Comparison of ENCODE assay signal across 13 cellular contexts in the genomic region with DNA sequence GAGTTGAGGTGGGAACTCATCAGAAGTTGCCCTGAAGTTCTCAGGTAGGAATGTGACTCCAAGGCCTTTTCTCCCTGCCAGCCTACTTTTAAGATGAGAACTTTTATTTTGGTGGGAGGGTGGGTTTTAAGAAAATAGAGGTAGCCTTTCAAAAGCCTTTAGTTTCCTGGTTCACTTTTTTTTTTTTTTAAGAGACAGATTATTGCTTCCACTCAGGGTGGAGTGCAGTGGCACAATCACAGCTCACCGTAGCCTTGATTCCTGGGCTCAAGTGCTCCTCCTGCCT. TPM values are rescaled to one million over a fixed set of nuclear protein-coding genes. Genes with fewer than 3 reads are reported as not detected.
DNase-seq lines count a peak whose midpoint lies in the region; ATAC-seq and TF ChIP-seq lines count a peak whose summit lies in the region.
"Had no signal": no experiment of that assay in that cellular context is flagged by ENCODE, and none has a peak within 500 bp of the region (broad histone marks: within the 10 kb centered on the region; RNA-seq: fewer than 3 reads in every experiment).

No MANE protein-coding gene starts in this region.

- DNase-seq in GM12864 (ENCODE audit: low read depth) (no peak), breast epithelium (ENCODE audit: low spot score in 2 of 2) (no peak), A673 (ENCODE audit: low spot score) (no peak), NCI-H1092 treated with DMSO at 0.1 percent for 48 hours (lab: John Stamatoyannopoulos, UW) (no peak)
- DNase-seq in naive thymus-derived CD4-positive, alpha-beta T cell = no peak
- DNase-seq: activated gamma-delta T cell treated with Interleukin-2 at 50 U/mL for 16 hours; NK-92 treated with Interleukin-12 subunit alpha and Interleukin-12 subunit beta, amount 100 ng/mL, for 24 hours; upper lobe of left lung had no signal

- H3K27me3 ChIP-seq in breast epithelium (no peaks in the 10 kb centered on the region), A673 (replicated peaks; ENCODE audit: insufficient read depth, low read depth, low read length, poor library complexity) (no peaks in the 10 kb centered on the region)
- H3K27me3 ChIP-seq in naive thymus-derived CD4-positive, alpha-beta T cell (ENCODE audit: control insufficient read depth in 2 of 2, insufficient read depth in 2 of 2, low read length in 2 of 2) = no peaks in the 10 kb centered on the region
- H3K27me3 ChIP-seq: upper lobe of left lung had no signal

- no peak for TF ChIP-seq CTCF in 22Rv1 (IDR thresholded peaks at IDR 0.05)
- no peak for TF ChIP-seq CTCF in GM12864 (IDR thresholded peaks at IDR 0.05; ENCODE audit: low read depth, low read length, missing control alignments)
- TF ChIP-seq CTCF in breast epithelium (IDR thresholded peaks at IDR 0.05) = no peak
- TF ChIP-seq CTCF in A673 (conservative IDR thresholded peaks at IDR 0.05; ENCODE audit: low read depth, low read length) = no peak

- H3K27me3 Mint-ChIP-seq in naive thymus-derived CD4-positive, alpha-beta T cell = no peaks in the 10 kb centered on the region

- intact Hi-C loops in breast epithelium (cut with DNase I; ENCODE audit: low total_unique reads) = loop anchor here (1.0 kb wide), 1 partner anchor 22 kb away; no protein-coding TSS in a partner anchor
- intact Hi-C loops in naive thymus-derived CD4-positive, alpha-beta T cell (cut with micrococcal nuclease) = loop anchor here (5.0 to 10.0 kb wide), 4 partner anchors 35 to 965 kb away; partner anchors contain the start of genes NACC1 (in 2 of the 2), TRMT1 (in 2 of the 2), ADGRL1 (in 1 of the 2) and C19orf53 (in 1 of the 2)
- intact Hi-C loops in A673 (cut with micrococcal nuclease; ENCODE audit: unreplicated experiment) = no loop called here

- CTCF ChIA-PET in naive thymus-derived CD4-positive, alpha-beta T cell (lab: Charles Lee) = interaction anchor here (0.7 to 1.2 kb wide), 3 partner anchors 34 to 57 kb away, joined by 3 to 4 read pairs (median 3); no protein-coding TSS in a partner anchor
- CTCF ChIA-PET in A673 (lab: Charles Lee) = interaction anchor here (0.7 kb wide), 1 partner anchor 1065 kb away, joined by 6 read pairs; no protein-coding TSS in a partner anchor

- H3K4me3 ChIP-seq in GM12864 (ENCODE audit: low read depth, low read length) (peak overlapping the region; percentile 75; the same call in 1 of the 2 replicates), breast epithelium (peak overlapping the region in 2 of 3 donors; percentile 77 to 78), A673 (ENCODE audit: low read depth, low read length, poor library complexity, severe bottlenecking) (no peak overlapping the region)
- no peak overlapping the region for H3K4me3 ChIP-seq in naive thymus-derived CD4-positive, alpha-beta T cell (ENCODE audit: low read length)

- no peak for ATAC-seq in naive thymus-derived CD4-positive, alpha-beta T cell
- ATAC-seq in GM19395 (IDR thresholded peaks at IDR 0.05; ENCODE audit: unreplicated experiment) (no peak), HG02852 (IDR thresholded peaks at IDR 0.05; ENCODE audit: unreplicated experiment) (no peak)
- ATAC-seq: left lobe of liver had no signal

- no peaks in the 10 kb centered on the region for H3K36me3 Mint-ChIP-seq in naive thymus-derived CD4-positive, alpha-beta T cell

- H3K9me3 ChIP-seq in breast epithelium (no peaks in the 10 kb centered on the region), A673 (ENCODE audit: low read depth, low read length, poor library complexity, severe bottlenecking) (no peaks in the 10 kb centered on the region)
- H3K9me3 ChIP-seq in naive thymus-derived CD4-positive, alpha-beta T cell (ENCODE audit: control insufficient read depth in 2 of 3, low read length in 3 of 3) = no peaks in the 10 kb centered on the region
- H3K9me3 ChIP-seq: upper lobe of left lung had no signal

- H3K27ac ChIP-seq in 22Rv1 (peak overlapping the region; percentile 83), breast epithelium (peak overlapping the region; percentile 94 to 96), A673 (ENCODE audit: low read depth, low read length, poor library complexity, severe bottlenecking) (no peak overlapping the region)
- H3K27ac ChIP-seq in naive thymus-derived CD4-positive, alpha-beta T cell (ENCODE audit: low read depth, low read length) = no peak overlapping the region

- POLR2A ChIA-PET in naive thymus-derived CD4-positive, alpha-beta T cell (lab: Charles Lee) = interaction anchor here (0.6 to 3.3 kb wide), 4 partner anchors 9 to 53 kb away, joined by 4 to 24 read pairs (median 5); partner anchors contain the start of gene ASF1B
- POLR2A ChIA-PET in A673 (lab: Charles Lee; ENCODE audit: low non-redundant PET) = no interaction called here

- TF ChIP-seq POLR2A in breast epithelium (IDR thresholded peaks at IDR 0.05) = no peak

- H3K36me3 ChIP-seq in breast epithelium (no peaks in the 10 kb centered on the region), A673 (ENCODE audit: insufficient read depth, low read length, poor library complexity, severe bottlenecking) (no peaks in the 10 kb centered on the region)
- H3K36me3 ChIP-seq in naive thymus-derived CD4-positive, alpha-beta T cell (ENCODE audit: control insufficient read depth in 2 of 3, insufficient read depth in 3 of 3, low read length in 3 of 3) = no peaks in the 10 kb centered on the region

- no peaks in the 10 kb centered on the region for H3K4me1 ChIP-seq in breast epithelium
- H3K4me1 ChIP-seq in naive thymus-derived CD4-positive, alpha-beta T cell (ENCODE audit: control insufficient read depth in 2 of 2, insufficient read depth in 2 of 2, low read length in 2 of 2) = peaks cover 5 to 15% of the 10 kb centered on the region in 2 donors
- H3K4me1 ChIP-seq in A673 (ENCODE audit: insufficient read depth, low read length, poor library complexity, severe bottlenecking) = peaks cover 3% of the 10 kb centered on the region

- H3K9me3 Mint-ChIP-seq in naive thymus-derived CD4-positive, alpha-beta T cell = peaks cover 0 to 1% (median 0%) of the 10 kb centered on the region in 11 donors

- peaks cover 0 to 27% (median 17%) of the 10 kb centered on the region in 7 donors for H3K4me1 Mint-ChIP-seq in naive thymus-derived CD4-positive, alpha-beta T cell

- H3K27ac Mint-ChIP-seq in naive thymus-derived CD4-positive, alpha-beta T cell = peak overlapping the region in 4 of 9 donors; percentile 59 to 86 (median 68)

- BruUV-seq in A673 (replicated peaks; lab: Mats Ljungman, UMichigan) = no TSS peak

- peak overlapping the region; percentile 51 to 95 (median 81) for H3K4me3 Mint-ChIP-seq in naive thymus-derived CD4-positive, alpha-beta T cell

RNA-seq across cellular contexts. Expression of gene C19orf67, which starts 3.0 kb away (rescaled TPM):
- not detected for total RNA-seq in breast epithelium
- under 1 TPM in 3 of 5 experiments, not detected in 2; 0.34 to 0.78 (median 0.60) TPM for total RNA-seq in naive thymus-derived CD4-positive, alpha-beta T cell
- not detected for polyA plus RNA-seq in naive thymus-derived CD4-positive, alpha-beta T cell
- not detected in 2 replicates for total RNA-seq in A673 (2021)
- total RNA-seq: fibroblast of lung, left lobe of liver had no signal
- polyA plus RNA-seq: fibroblast of lung had no signal

RNA-seq across cellular contexts. Expression of gene SAMD1, which starts 7.9 kb away (rescaled TPM):
- total RNA-seq in breast epithelium = 10 to 100 TPM; 10.8 to 15.4 (median 14.2) TPM
- total RNA-seq in naive thymus-derived CD4-positive, alpha-beta T cell = 10 to 100 TPM; 32.6 to 87.3 (median 62.5) TPM
- polyA plus RNA-seq in naive thymus-derived CD4-positive, alpha-beta T cell = 1 to 10 TPM; 3.0 to 4.0 TPM
- 52.9 and 56.0 TPM in 2 replicates for total RNA-seq in A673 (2021)

RNA-seq across cellular contexts. Expression of gene MISP3, which starts 10.0 kb away (rescaled TPM):
- total RNA-seq in breast epithelium = 1 to 10 TPM; 4.6 to 6.4 (median 5.0) TPM
- total RNA-seq in naive thymus-derived CD4-positive, alpha-beta T cell = 1 to 10 TPM in 2 of 5 experiments, under 1 TPM in 3; 0.58 to 1.9 (median 0.91) TPM
- polyA plus RNA-seq in naive thymus-derived CD4-positive, alpha-beta T cell = under 1 TPM; 0.18 to 0.19 TPM
- total RNA-seq in A673 (2021) = 0.26 and 0.61 TPM in 2 replicates

RNA-seq across cellular contexts. Expression of gene PALM3, which starts 20.7 kb away (rescaled TPM):
- 1 to 10 TPM in 2 of 3 donors, not detected in 1; 2.5 to 3.9 TPM for total RNA-seq in breast epithelium
- under 1 TPM in 1 of 5 experiments, not detected in 4; 0.22 TPM for total RNA-seq in naive thymus-derived CD4-positive, alpha-beta T cell
- polyA plus RNA-seq in naive thymus-derived CD4-positive, alpha-beta T cell = not detected
- total RNA-seq in A673 (2021) = 18.5 and 21.8 TPM in 2 replicates

RNA-seq across cellular contexts. Expression of gene PRKACA, which starts 34.9 kb away (rescaled TPM):
- total RNA-seq in breast epithelium (10 to 100 TPM; 27.2 to 44.8 (median 35.4) TPM), A673 (2021) (56.7 and 77.9 TPM in 2 replicates)
- 100 to 1,000 TPM in 1 of 5 experiments, 10 to 100 TPM in 4; 41.3 to 101 (median 63.1) TPM for total RNA-seq in naive thymus-derived CD4-positive, alpha-beta T cell
- 1 to 10 TPM; 1.9 to 2.2 TPM for polyA plus RNA-seq in naive thymus-derived CD4-positive, alpha-beta T cell

Comparison
In these comparisons a context has a peak if more than half of its experiments do, and no peak if none do; other contexts are left out.
1. H3K27ac ChIP-seq: peak in 22Rv1 (single experiment) and breast epithelium (2 of 2); none in naive thymus-derived CD4-positive, alpha-beta T cell (single experiment) and A673 (single experiment).
2. H3K4me3 ChIP-seq: peak in GM12864 (single experiment) and breast epithelium (2 of 3); none in naive thymus-derived CD4-positive, alpha-beta T cell (single experiment) and A673 (single experiment).